ENCODE assay signal across 1 cellular context in the genomic region with DNA sequence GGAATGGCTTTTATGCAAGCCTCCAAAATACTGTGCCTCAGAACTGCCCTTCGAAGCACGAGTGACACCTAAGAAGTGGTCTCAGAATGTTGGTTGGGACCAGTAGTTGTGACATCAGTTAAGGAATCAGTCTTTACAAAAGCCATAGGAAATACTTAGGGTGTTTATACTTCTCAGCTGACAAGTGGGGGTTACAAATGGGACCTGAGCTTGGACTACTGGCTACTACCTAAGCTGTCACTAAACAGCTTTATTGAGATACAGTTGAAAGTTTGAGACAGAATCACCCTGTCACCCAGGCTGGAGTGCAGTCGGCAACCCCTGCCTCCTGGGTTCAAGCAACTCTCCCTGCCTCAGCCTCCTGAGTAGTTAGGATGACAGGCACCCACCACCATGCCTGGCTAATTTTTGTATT.
A peak's percentile ranks its signal among the peaks of the same experiment; 100 is the strongest.
TF ChIP-seq lines count a peak whose summit lies in the region.

No MANE protein-coding gene starts in this region.

TF ChIP-seq in K562, 482 proteins besides CTCF, POLR2A, EP300 and RAD21 (continued from another document):
- TF ChIP-seq, protein P1, sequence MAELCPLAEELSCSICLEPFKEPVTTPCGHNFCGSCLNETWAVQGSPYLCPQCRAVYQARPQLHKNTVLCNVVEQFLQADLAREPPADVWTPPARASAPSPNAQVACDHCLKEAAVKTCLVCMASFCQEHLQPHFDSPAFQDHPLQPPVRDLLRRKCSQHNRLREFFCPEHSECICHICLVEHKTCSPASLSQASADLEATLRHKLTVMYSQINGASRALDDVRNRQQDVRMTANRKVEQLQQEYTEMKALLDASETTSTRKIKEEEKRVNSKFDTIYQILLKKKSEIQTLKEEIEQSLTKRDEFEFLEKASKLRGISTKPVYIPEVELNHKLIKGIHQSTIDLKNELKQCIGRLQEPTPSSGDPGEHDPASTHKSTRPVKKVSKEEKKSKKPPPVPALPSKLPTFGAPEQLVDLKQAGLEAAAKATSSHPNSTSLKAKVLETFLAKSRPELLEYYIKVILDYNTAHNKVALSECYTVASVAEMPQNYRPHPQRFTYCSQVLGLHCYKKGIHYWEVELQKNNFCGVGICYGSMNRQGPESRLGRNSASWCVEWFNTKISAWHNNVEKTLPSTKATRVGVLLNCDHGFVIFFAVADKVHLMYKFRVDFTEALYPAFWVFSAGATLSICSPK (IDR thresholded peaks at IDR 0.05; ENCODE audit: borderline replicate concordance), result no peak
- TF ChIP-seq FOXK2 (conservative IDR thresholded peaks at IDR 0.05 in 1 of 2, IDR thresholded peaks at IDR 0.05 in 1 of 2; ENCODE audit: low read depth in 2 of 2) (peak in 1 of 2 experiments; percentile 27; a peak in 1 of 4 replicates), RBM14 (IDR thresholded peaks at IDR 0.05; ENCODE audit: borderline replicate concordance, insufficient read depth, low read depth, low read length) (no peak), ZEB2 (IDR thresholded peaks at IDR 0.05) (no peak), RUNX1 (IDR thresholded peaks at IDR 0.05; ENCODE audit: low read depth) (no peak), EWSR1 (IDR thresholded peaks at IDR 0.05; ENCODE audit: borderline replicate concordance, low read depth, partially characterized antibody) (no peak), PKNOX1 (IDR thresholded peaks at IDR 0.05) (peak; percentile 8; the same call in 1 of the 2 replicates), MLX (CRISPR knock-in tag; conservative IDR thresholded peaks at IDR 0.05) (no peak), NR3C1 (CRISPR knock-in tag; IDR thresholded peaks at IDR 0.05) (no peak), KLF1 (tag; IDR thresholded peaks at IDR 0.05) (no peak), BMI1 (IDR thresholded peaks at IDR 0.05; ENCODE audit: low read length) (no peak), SP1 (CRISPR knock-in tag; IDR thresholded peaks at IDR 0.05) (no peak), TRIM24 (IDR thresholded peaks at IDR 0.05) (no peak), ZNF586 (CRISPR knock-in tag; conservative IDR thresholded peaks at IDR 0.05) (no peak), ZBED1 (IDR thresholded peaks at IDR 0.05) (no peak), POLR3A (IDR thresholded peaks at IDR 0.05; ENCODE audit: borderline replicate concordance, extremely low read depth, insufficient read depth, insufficient read length) (no peak), ZFPM2 (CRISPR knock-in tag; IDR thresholded peaks at IDR 0.05) (no peak), POLR2AphosphoS2 (IDR thresholded peaks at IDR 0.05; ENCODE audit: low read length) (peak; percentile 73; the same call in 1 of the 2 replicates), CCNT2 (IDR thresholded peaks at IDR 0.05; ENCODE audit: borderline replicate concordance, extremely low read depth, insufficient read length, low read depth, low read length) (no peak), KAT8 (IDR thresholded peaks at IDR 0.05; ENCODE audit: low read depth) (no peak), EZH2 (IDR thresholded peaks at IDR 0.05; ENCODE audit: borderline replicate concordance, low read depth, low read length) (no peak), ZNF212 (CRISPR knock-in tag; IDR thresholded peaks at IDR 0.05) (no peak), MAFF (IDR thresholded peaks at IDR 0.05; ENCODE audit: low read length) (no peak), BRCA1 (IDR thresholded peaks at IDR 0.05) (no peak), BRCA1 (CRISPR knock-in tag; IDR thresholded peaks at IDR 0.05) (no peak), ESRRB (CRISPR knock-in tag; IDR thresholded peaks at IDR 0.05; ENCODE audit: borderline replicate concordance) (no peak), ETS1 (conservative IDR thresholded peaks at IDR 0.05; ENCODE audit: control insufficient read depth, low read depth, low read length) (no peak), E2F6 (IDR thresholded peaks at IDR 0.05; ENCODE audit: borderline replicate concordance in 1 of 2, extremely low read depth in 1 of 2, insufficient read depth in 1 of 2, insufficient read length in 1 of 2, low read depth in 1 of 2, low read length in 1 of 2, poor library complexity in 1 of 2, severe bottlenecking in 1 of 2) (no peak), GABPB2 (CRISPR knock-in tag; conservative IDR thresholded peaks at IDR 0.05) (no peak), ZNF77 (CRISPR knock-in tag; IDR thresholded peaks at IDR 0.05) (no peak), SOX6 (IDR thresholded peaks at IDR 0.05) (0 out of 2 replicates have a peak, but pooled peaks have one; percentile 42), MAX (CRISPR knock-in tag; IDR thresholded peaks at IDR 0.05) (no peak), HDAC3 (IDR thresholded peaks at IDR 0.05; ENCODE audit: borderline replicate concordance, partially characterized antibody) (no peak)
- TF ChIP-seq, protein P2, sequence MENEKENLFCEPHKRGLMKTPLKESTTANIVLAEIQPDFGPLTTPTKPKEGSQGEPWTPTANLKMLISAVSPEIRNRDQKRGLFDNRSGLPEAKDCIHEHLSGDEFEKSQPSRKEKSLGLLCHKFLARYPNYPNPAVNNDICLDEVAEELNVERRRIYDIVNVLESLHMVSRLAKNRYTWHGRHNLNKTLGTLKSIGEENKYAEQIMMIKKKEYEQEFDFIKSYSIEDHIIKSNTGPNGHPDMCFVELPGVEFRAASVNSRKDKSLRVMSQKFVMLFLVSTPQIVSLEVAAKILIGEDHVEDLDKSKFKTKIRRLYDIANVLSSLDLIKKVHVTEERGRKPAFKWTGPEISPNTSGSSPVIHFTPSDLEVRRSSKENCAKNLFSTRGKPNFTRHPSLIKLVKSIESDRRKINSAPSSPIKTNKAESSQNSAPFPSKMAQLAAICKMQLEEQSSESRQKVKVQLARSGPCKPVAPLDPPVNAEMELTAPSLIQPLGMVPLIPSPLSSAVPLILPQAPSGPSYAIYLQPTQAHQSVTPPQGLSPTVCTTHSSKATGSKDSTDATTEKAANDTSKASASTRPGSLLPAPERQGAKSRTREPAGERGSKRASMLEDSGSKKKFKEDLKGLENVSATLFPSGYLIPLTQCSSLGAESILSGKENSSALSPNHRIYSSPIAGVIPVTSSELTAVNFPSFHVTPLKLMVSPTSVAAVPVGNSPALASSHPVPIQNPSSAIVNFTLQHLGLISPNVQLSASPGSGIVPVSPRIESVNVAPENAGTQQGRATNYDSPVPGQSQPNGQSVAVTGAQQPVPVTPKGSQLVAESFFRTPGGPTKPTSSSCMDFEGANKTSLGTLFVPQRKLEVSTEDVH (IDR thresholded peaks at IDR 0.05; ENCODE audit: low read depth, partially characterized antibody), result peak; percentile 76
- TF ChIP-seq, protein P3, sequence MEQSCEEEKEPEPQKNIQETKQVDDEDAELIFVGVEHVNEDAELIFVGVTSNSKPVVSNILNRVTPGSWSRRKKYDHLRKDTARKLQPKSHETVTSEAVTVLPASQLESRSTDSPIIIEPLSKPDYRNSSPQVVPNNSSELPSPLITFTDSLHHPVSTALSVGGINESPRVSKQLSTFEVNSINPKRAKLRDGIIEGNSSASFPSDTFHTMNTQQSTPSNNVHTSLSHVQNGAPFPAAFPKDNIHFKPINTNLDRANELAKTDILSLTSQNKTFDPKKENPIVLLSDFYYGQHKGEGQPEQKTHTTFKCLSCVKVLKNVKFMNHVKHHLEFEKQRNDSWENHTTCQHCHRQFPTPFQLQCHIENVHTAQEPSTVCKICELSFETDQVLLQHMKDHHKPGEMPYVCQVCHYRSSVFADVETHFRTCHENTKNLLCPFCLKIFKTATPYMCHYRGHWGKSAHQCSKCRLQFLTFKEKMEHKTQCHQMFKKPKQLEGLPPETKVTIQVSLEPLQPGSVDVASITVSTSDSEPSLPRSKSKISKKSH (CRISPR knock-in tag; IDR thresholded peaks at IDR 0.05), result no peak
